ENCODE assay signal across 17 cellular contexts in genomic region chr12:67223225-67223624, GRCh38. TPM values are rescaled to one million over a fixed set of nuclear protein-coding genes. Genes with fewer than 3 reads are reported as not detected.
DNase-seq lines count a peak whose midpoint lies in the region; TF ChIP-seq lines count a peak whose summit lies in the region.
"Had no signal": no experiment of that assay in that cellular context is flagged by ENCODE, and none has a peak within 500 bp of the region (broad histone marks: within the 10 kb centered on the region; RNA-seq: fewer than 3 reads in every experiment).

No MANE protein-coding gene starts in this region.

- no peaks in the 10 kb centered on the region for H3F3A ChIP-seq in neural progenitor cell (ENCODE audit: low read depth)

- no peak for TF ChIP-seq EP300 in transverse colon (IDR thresholded peaks at IDR 0.05; ENCODE audit: low read depth)

- intact Hi-C loops in transverse colon (cut with DNase I; ENCODE audit: low total_unique reads): loop anchor here (2.0 kb wide), 1 partner anchor 22 kb away; no protein-coding TSS in a partner anchor

- H3K4me3 ChIP-seq in BLaER1: no peak overlapping the region
- no peak overlapping the region for H3K4me3 ChIP-seq in GM12865 (ENCODE audit: low read depth, low read length)
- no peak overlapping the region for H3K4me3 ChIP-seq in neural progenitor cell
- H3K4me3 ChIP-seq in transverse colon: no peak overlapping the region
- H3K4me3 ChIP-seq: K562 had no signal

- DNase-seq in GM12865 (ENCODE audit: low read depth): peak; percentile 2
- peak; percentile 14 for DNase-seq in SHP77 treated with DMSO at 0.1 percent for 48 hours (lab: John Stamatoyannopoulos, UW)
- no peak for DNase-seq in neural progenitor cell (ENCODE audit: low spot score)
- no peak for DNase-seq in NCI-H1417 treated with DMSO at 0.1 percent for 48 hours (lab: John Stamatoyannopoulos, UW)
- DNase-seq in ACHN: no peak
- no peak for DNase-seq in GM19238 (ENCODE audit: insufficient read length, low spot score)
- DNase-seq in transverse colon: no peak
- DNase-seq: Calu3; CD4-positive, alpha-beta T cell; DND-41; GDM1; HFFc6; NCI-H1436; NCI-H510A treated with DMSO at 0.1 percent for 48 hours; PC-3 had no signal

- H3K4me1 ChIP-seq in BLaER1 (peaks cover 17% of the 10 kb centered on the region), neural progenitor cell (peaks cover 10% of the 10 kb centered on the region), transverse colon (no peaks in the 10 kb centered on the region)

- no peak overlapping the region for H2AFZ ChIP-seq in neural progenitor cell (replicated peaks)

- peaks cover 7% of the 10 kb centered on the region for H3K9me3 Mint-ChIP-seq in neural progenitor cell
- H3K9me3 Mint-ChIP-seq: CD4-positive, alpha-beta T cell; HFFc6 had no signal

- no peaks in the 10 kb centered on the region for H3K27me3 Mint-ChIP-seq in neural progenitor cell (ENCODE audit: insufficient read depth, low read depth)
- H3K27me3 Mint-ChIP-seq: CD4-positive, alpha-beta T cell had no signal

- H3K9me3 ChIP-seq in BLaER1: no peaks in the 10 kb centered on the region; the same call in 1 of the 2 replicates
- no peaks in the 10 kb centered on the region for H3K9me3 ChIP-seq in neural progenitor cell (ENCODE audit: low read depth)
- H3K9me3 ChIP-seq in transverse colon: no peaks in the 10 kb centered on the region

- H3K27me3 ChIP-seq in BLaER1: no peaks in the 10 kb centered on the region
- no peaks in the 10 kb centered on the region for H3K27me3 ChIP-seq in neural progenitor cell
- no peaks in the 10 kb centered on the region for H3K27me3 ChIP-seq in transverse colon

- H3K27ac Mint-ChIP-seq in neural progenitor cell: no peak overlapping the region
- H3K27ac Mint-ChIP-seq: CD4-positive, alpha-beta T cell; HFFc6 had no signal

- peaks cover 13% of the 10 kb centered on the region for H3K4me1 Mint-ChIP-seq in neural progenitor cell

- peak overlapping the region; percentile 65 for H3K4me2 ChIP-seq in BLaER1
- H3K4me2 ChIP-seq in neural progenitor cell: peak overlapping the region; percentile 31

- no peaks in the 10 kb centered on the region for H3K36me3 ChIP-seq in BLaER1
- H3K36me3 ChIP-seq in neural progenitor cell: no peaks in the 10 kb centered on the region
- H3K36me3 ChIP-seq in transverse colon: no peaks in the 10 kb centered on the region

- H3K9ac ChIP-seq in BLaER1: no peak overlapping the region
- H3K9ac ChIP-seq in neural progenitor cell: no peak overlapping the region

- TF ChIP-seq CTCF in GM12865 (IDR thresholded peaks at IDR 0.05; ENCODE audit: insufficient read depth, low read depth, low read length, missing control alignments) (no peak), neural progenitor cell (IDR thresholded peaks at IDR 0.05) (no peak), transverse colon (IDR thresholded peaks at IDR 0.05) (no peak)

- no peaks in the 10 kb centered on the region for H3K79me2 ChIP-seq in neural progenitor cell (ENCODE audit: low read depth)

- no peak for TF ChIP-seq POLR2A in transverse colon (IDR thresholded peaks at IDR 0.05)

- in situ Hi-C loops in ACHN (cut with HindIII; ENCODE audit: low pct_ligation_motif_present, low pct_unique_long_range_greater_than_20kb, low sequenced_read_pairs) (no loop called here), transverse colon (cut with MboI; ENCODE audit: low pct_ligation_motif_present in 1 of 4, low pct_unique_long_range_greater_than_20kb in 1 of 4, low sequenced_read_pairs in 3 of 4) (no loop called here)

- H3K27ac ChIP-seq in BLaER1 (peak overlapping the region; percentile 58), neural progenitor cell (no peak overlapping the region), transverse colon (no peak overlapping the region)

- no peaks in the 10 kb centered on the region for H3K36me3 Mint-ChIP-seq in neural progenitor cell

- 77% methylated on average over 3 of the region's 3 CpGs; no CpG with 5 or more reads in 1 of the 2 donors for WGBS in transverse colon (ENCODE audit: low coverage in 1 of 2), 2 donors

- peak overlapping the region; percentile 38 for H3K4me3 Mint-ChIP-seq in neural progenitor cell
- H3K4me3 Mint-ChIP-seq: CD4-positive, alpha-beta T cell; HFFc6 had no signal

- H4K20me1 ChIP-seq in BLaER1 (no peaks in the 10 kb centered on the region), neural progenitor cell (ENCODE audit: low read depth) (no peaks in the 10 kb centered on the region)

RNA-seq across cellular contexts. Expression of gene CAND1, which starts 45.9 kb away (rescaled TPM):
- total RNA-seq in neural progenitor cell (ENCODE audit: low replicate concordance) (193 and 284 TPM in 2 replicates), transverse colon (10 to 100 TPM; 58.4 to 99.2 (median 83.0) TPM)

Comparison
In these comparisons a context has a peak if more than half of its experiments do, and no peak if none do; other contexts are left out.
1. DNase-seq: peak in GM12865 (single experiment) and SHP77 treated with DMSO at 0.1 percent for 48 hours (single experiment); none in neural progenitor cell (single experiment), NCI-H1417 treated with DMSO at 0.1 percent for 48 hours (single experiment), ACHN (single experiment), GM19238 (single experiment) and transverse colon (single experiment).